Comparison of ENCODE assay signal across 8 cellular contexts in genomic region chrX:79270401-79270800, GRCh38.
DNase-seq lines count a peak whose midpoint lies in the region; ATAC-seq, FAIRE-seq and TF ChIP-seq lines count a peak whose summit lies in the region.

No MANE protein-coding gene starts in this region.

- H3K27ac ChIP-seq in H1 (ENCODE audit: low read depth, low read length) (no peak overlapping the region), gastrocnemius medialis (no peak overlapping the region)

- H3K27me3 ChIP-seq in BE2C, result no peaks in the 10 kb centered on the region
- no peaks in the 10 kb centered on the region for H3K27me3 ChIP-seq in H1 (replicated peaks in 1 of 4; ENCODE audit: control insufficient read depth in 3 of 4, extremely low read depth in 1 of 4, insufficient read depth in 3 of 4, low read length in 3 of 4)
- H3K27me3 ChIP-seq in gastrocnemius medialis, result no peaks in the 10 kb centered on the region

- H3K79me2 ChIP-seq in H1 (ENCODE audit: control insufficient read depth in 1 of 2, insufficient read depth in 2 of 2, low read length in 2 of 2), result no peaks in the 10 kb centered on the region

- peak; percentile 72 to 81 for TF ChIP-seq RAD21 in H1 (IDR thresholded peaks at IDR 0.05 in 1 of 2, conservative IDR thresholded peaks at IDR 0.05 in 1 of 2; ENCODE audit: low read depth in 2 of 2, low read length in 2 of 2)

- peak; percentile 44 for DNase-seq in BE2C
- peak; percentile 18 to 45 (median 41) for DNase-seq in activated CD4-positive, CD25-positive, alpha-beta regulatory T cell (lab: John Stamatoyannopoulos, UW)
- peak; percentile 2 to 43 for DNase-seq in H1 (ENCODE audit: low read depth in 1 of 2, low spot score in 2 of 2)
- DNase-seq in stimulated activated CD4-positive, alpha-beta T cell treated with anti-CD3 and anti-CD28 coated beads, Interleukin-12 subunit alpha, Interleukin-12 subunit beta, amount 100 ng/mL, for 4 hours, result peak; percentile 62
- DNase-seq in gastrocnemius medialis, result no peak
- no peak for DNase-seq in NCI-H446 (lab: John Stamatoyannopoulos, UW)

- 7% methylated on average over 4 of the region's 4 CpGs; no CpG with 5 or more reads in 1 of the 2 experiments for WGBS in H1 (ENCODE audit: extremely low coverage in 1 of 2, insufficient coverage in 1 of 2, insufficient read length in 1 of 2, insufficient replicate concordance in 2 of 2, low coverage in 1 of 2, low lambda C conversion rate in 2 of 2, missing lambda C conversion rate in 1 of 2), 2 experiments

- H3K18ac ChIP-seq in H1 (ENCODE audit: extremely low read depth, low read length), result no peak overlapping the region

- peak; percentile 90 for ATAC-seq in GM19324 (IDR thresholded peaks at IDR 0.05; ENCODE audit: low FRiP score, unreplicated experiment)
- peak; percentile 98 for ATAC-seq in HG03432 (IDR thresholded peaks at IDR 0.05; ENCODE audit: unreplicated experiment)
- no peak for ATAC-seq in gastrocnemius medialis

- H3K14ac ChIP-seq in H1 (ENCODE audit: insufficient read length), result no peak overlapping the region

- no peak overlapping the region; the same call in 1 of the 2 replicates for H2AFZ ChIP-seq in H1 (ENCODE audit: low read length)

- no peaks in the 10 kb centered on the region for H4K20me1 ChIP-seq in H1 (replicated peaks in 1 of 2; ENCODE audit: control insufficient read depth in 1 of 2, insufficient read depth in 2 of 2, low read length in 2 of 2)

- H2BK120ac ChIP-seq in H1 (replicated peaks; ENCODE audit: low read depth, low read length), result no peak overlapping the region

- no peak overlapping the region for H3K4me3 ChIP-seq in BE2C (ENCODE audit: low read depth, low read length)
- H3K4me3 ChIP-seq in H1 (ENCODE audit: extremely low read depth in 1 of 4, insufficient read depth in 2 of 4, low read depth in 3 of 4, low read length in 4 of 4), result no peak overlapping the region
- no peak overlapping the region for H3K4me3 ChIP-seq in gastrocnemius medialis

- intact Hi-C loops in gastrocnemius medialis (cut with DNase I; ENCODE audit: low total_unique reads), result no loop called here

- CTCF ChIA-PET in H1 (lab: Charles Lee; ENCODE audit: partially characterized antibody), result interaction anchor here (0.5 to 1.2 kb wide), 7 partner anchors 11 to 771 kb away, joined by 3 to 4 read pairs (median 3); no protein-coding TSS in a partner anchor

- no peak for FAIRE-seq in H1 (lab: Jason Lieb, UNC)

- TF ChIP-seq CTCF in BE2C (IDR thresholded peaks at IDR 0.05; ENCODE audit: low read depth, low read length) (peak; percentile 72), H1 (IDR thresholded peaks at IDR 0.05; ENCODE audit: control extremely low read depth in 1 of 3, insufficient read depth in 1 of 3, low read depth in 1 of 3, low read length in 3 of 3) (peak; percentile 43 to 56 (median 55)), gastrocnemius medialis (IDR thresholded peaks at IDR 0.05 in 4 of 5, conservative IDR thresholded peaks at IDR 0.05 in 1 of 5) (peak in 2 of 5 experiments; percentile 25 to 32)

- no peak overlapping the region for H4K91ac ChIP-seq in H1 (replicated peaks; ENCODE audit: insufficient read length, low read length)

- H2AK5ac ChIP-seq in H1 (ENCODE audit: low read depth, low read length), result no peak overlapping the region

- H3K9me3 ChIP-seq in BE2C (no peaks in the 10 kb centered on the region), H1 (ENCODE audit: insufficient read depth in 2 of 2, low read depth in 1 of 2, low read length in 1 of 2) (no peaks in the 10 kb centered on the region), gastrocnemius medialis (no peaks in the 10 kb centered on the region)

- no peak overlapping the region for H3K56ac ChIP-seq in H1 (replicated peaks; ENCODE audit: insufficient read length, low read depth, low read length)

- H2BK20ac ChIP-seq in H1 (ENCODE audit: low read length), result no peak overlapping the region

- H3K9ac ChIP-seq in H1 (replicated peaks in 1 of 4; ENCODE audit: extremely low read depth in 1 of 4, low read depth in 3 of 4, low read length in 3 of 4), result no peak overlapping the region

- H3K36me3 ChIP-seq in BE2C (no peaks in the 10 kb centered on the region), H1 (ENCODE audit: control insufficient read depth in 2 of 4, insufficient read depth in 4 of 4, low read length in 3 of 4) (no peaks in the 10 kb centered on the region), gastrocnemius medialis (no peaks in the 10 kb centered on the region)

- POLR2A ChIA-PET in H1 (lab: Charles Lee; ENCODE audit: partially characterized antibody), result no interaction called here

- TF ChIP-seq EP300 in H1 (IDR thresholded peaks at IDR 0.05; ENCODE audit: borderline replicate concordance in 1 of 2, low read depth in 2 of 2, low read length in 2 of 2), result no peak

- H2BK15ac ChIP-seq in H1 (ENCODE audit: low read length), result no peak overlapping the region

- H4K8ac ChIP-seq in H1 (ENCODE audit: extremely low read depth, insufficient read depth, low read length), result no peak overlapping the region

- H2BK12ac ChIP-seq in H1 (ENCODE audit: low read depth, low read length), result no peak overlapping the region

- H3K4me2 ChIP-seq in H1 (ENCODE audit: insufficient read depth in 1 of 2, low read depth in 2 of 2, low read length in 2 of 2), result no peak overlapping the region

- H3K79me1 ChIP-seq in H1 (ENCODE audit: low read depth, low read length), result no peaks in the 10 kb centered on the region

- H2BK5ac ChIP-seq in H1 (ENCODE audit: low read depth, low read length), result no peak overlapping the region

- H4K5ac ChIP-seq in H1 (ENCODE audit: insufficient read length, low read depth, low read length), result no peak overlapping the region

- in situ Hi-C loops in gastrocnemius medialis (cut with MboI; ENCODE audit: low sequenced_read_pairs in 4 of 4), result no loop called here

- H3K4me1 ChIP-seq in BE2C (no peaks in the 10 kb centered on the region), H1 (replicated peaks in 1 of 4; ENCODE audit: control insufficient read depth in 3 of 4, insufficient read depth in 4 of 4, low read length in 3 of 4) (no peaks in the 10 kb centered on the region), gastrocnemius medialis (no peaks in the 10 kb centered on the region)

- no peaks in the 10 kb centered on the region for H3K23me2 ChIP-seq in H1 (ENCODE audit: low read depth, low read length)

- H3K23ac ChIP-seq in H1 (ENCODE audit: insufficient read length), result no peak overlapping the region

- no peak overlapping the region for H3K4ac ChIP-seq in H1 (replicated peaks; ENCODE audit: insufficient read length, low read depth, low read length)

- TF ChIP-seq POLR2A in H1 (IDR thresholded peaks at IDR 0.05; ENCODE audit: control extremely low read depth in 1 of 2, low read depth in 2 of 2, low read length in 2 of 2), result no peak
- no peak for TF ChIP-seq POLR2A in gastrocnemius medialis (IDR thresholded peaks at IDR 0.05)

TF ChIP-seq in H1, 55 proteins besides CTCF, POLR2A, EP300 and RAD21:
- TF ChIP-seq SRF (IDR thresholded peaks at IDR 0.05; ENCODE audit: low read depth, low read length), result no peak
- TF ChIP-seq TAF1 (IDR thresholded peaks at IDR 0.05; ENCODE audit: low read depth, low read length), result no peak
- TF ChIP-seq POLR2AphosphoS5 (IDR thresholded peaks at IDR 0.05; ENCODE audit: low read depth, low read length), result no peak

Comparison
In these comparisons a context has a peak if more than half of its experiments do, and no peak if none do; other contexts are left out.
1. DNase-seq: peak in BE2C (single experiment), activated CD4-positive, CD25-positive, alpha-beta regulatory T cell (4 of 4), H1 (2 of 2) and stimulated activated CD4-positive, alpha-beta T cell treated with anti-CD3 and anti-CD28 coated beads, Interleukin-12 subunit alpha, Interleukin-12 subunit beta, amount 100 ng/mL, for 4 hours (single experiment); none in gastrocnemius medialis (0 of 2) and NCI-H446 (0 of 2).
2. ATAC-seq: peak in GM19324 (single experiment) and HG03432 (single experiment); none in gastrocnemius medialis (0 of 2).